Comparison of ENCODE assay signal across 8 cellular contexts in the genomic region with DNA sequence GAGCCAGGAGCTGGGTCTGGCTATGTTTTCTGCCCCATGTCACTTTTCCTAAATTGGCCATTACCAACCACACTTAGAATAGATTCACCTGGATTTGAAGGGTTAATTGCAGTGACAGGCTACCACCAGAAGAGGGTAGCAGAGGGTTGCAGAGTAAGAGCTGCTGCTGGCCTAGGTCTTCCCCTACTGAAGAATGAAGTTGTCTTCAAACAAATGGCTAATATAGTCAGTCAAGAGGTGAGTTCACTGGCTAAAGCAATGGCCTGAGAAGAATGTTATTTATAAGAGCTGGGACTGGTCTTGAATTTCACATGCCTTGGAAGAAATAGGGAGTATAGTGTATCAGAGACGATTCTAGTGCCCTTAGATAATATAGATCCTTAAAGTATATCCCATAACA. TPM values are rescaled to one million over a fixed set of nuclear protein-coding genes. Genes with fewer than 3 reads are reported as not detected.
DNase-seq lines count a peak whose midpoint lies in the region; ATAC-seq and TF ChIP-seq lines count a peak whose summit lies in the region.
"Not testable (repeated sequence)": the region's sequence is repeated elsewhere in the genome, so short reads cannot be mapped to it uniquely, and the experiment has no call there.

No MANE protein-coding gene starts in this region.

- POLR2A ChIA-PET in HEK293 (lab: Yijun Ruan, JAX); RWPE1 (lab: Yijun Ruan, JAX; ENCODE audit: low non-redundant PET): not testable (repeated sequence)

- not testable (repeated sequence) for H3K27me3 ChIP-seq in breast epithelium; psoas muscle (ENCODE audit: insufficient read depth in 3 of 3, low read length in 2 of 3)

- not testable (repeated sequence) for H3K9me3 ChIP-seq in HEK293 (ENCODE audit: control insufficient read depth, insufficient read depth, low read depth, low read length); breast epithelium; psoas muscle

- DNase-seq in AG20443 (ENCODE audit: low spot score) (peak; percentile 2), HS-5 (ENCODE audit: low read depth) (peak; percentile 2), RWPE1 (ENCODE audit: low spot score) (peak; percentile 0)
- not testable (repeated sequence) for DNase-seq in breast epithelium (ENCODE audit: low spot score in 2 of 2); left ventricle myocardium superior; psoas muscle

- ATAC-seq in GM18520 (IDR thresholded peaks at IDR 0.05; ENCODE audit: unreplicated experiment) = peak; percentile 70
- peak; percentile 52 for ATAC-seq in left ventricle myocardium superior
- peak in 3 of 4 donors; percentile 57 to 68 (median 67) for ATAC-seq in psoas muscle

- 61 to 95% (median 69%) methylated on average over 1 of the region's 1 CpG for WGBS in psoas muscle, 3 donors

- not testable (repeated sequence) for H3K27ac ChIP-seq in HEK293 (ENCODE audit: extremely low read depth, low read depth, low read length); RWPE1; breast epithelium; psoas muscle

- H3K4me3 ChIP-seq in HEK293 (ENCODE audit: low read depth, low read length); breast epithelium; psoas muscle: not testable (repeated sequence)

- not testable (repeated sequence) for TF ChIP-seq CTCF in HEK293 (tag by site-specific recombination; IDR thresholded peaks at IDR 0.05)
- TF ChIP-seq CTCF in RWPE1 (conservative IDR thresholded peaks at IDR 0.05; ENCODE audit: low read depth) = peak; percentile 66
- TF ChIP-seq CTCF in breast epithelium (IDR thresholded peaks at IDR 0.05) = peak; percentile 28 to 47 (median 41)
- peak; percentile 43 for TF ChIP-seq CTCF in psoas muscle (IDR thresholded peaks at IDR 0.05)

- not testable (repeated sequence) for TF ChIP-seq POLR2A in breast epithelium (IDR thresholded peaks at IDR 0.05)

- not testable (repeated sequence) for H3K36me3 ChIP-seq in HEK293 (ENCODE audit: control insufficient read depth in 2 of 2, insufficient read depth in 1 of 2, low read length in 2 of 2); breast epithelium; psoas muscle (ENCODE audit: insufficient read depth in 1 of 2, low read depth in 1 of 2)

- CTCF ChIA-PET in HEK293 (lab: Yijun Ruan, JAX); RWPE1 (lab: Yijun Ruan, JAX): not testable (repeated sequence)

- not testable (repeated sequence) for H3K4me1 ChIP-seq in HEK293 (ENCODE audit: control insufficient read depth, insufficient read depth, low read length); breast epithelium; psoas muscle

- intact Hi-C loops in breast epithelium (cut with DNase I; ENCODE audit: low total_unique reads); left ventricle myocardium superior (cut with micrococcal nuclease); psoas muscle (cut with DNase I): not testable (repeated sequence)

TF ChIP-seq in HEK293, 187 proteins besides CTCF, POLR2A, EP300 and RAD21:
- TF ChIP-seq ZNF654 (tag by site-specific recombination; IDR thresholded peaks at IDR 0.05; ENCODE audit: low read depth) = peak; percentile 64

RNA-seq across cellular contexts. Expression of a gene that starts 32.2 kb away (rescaled TPM):
- total RNA-seq in breast epithelium (under 1 TPM in 1 of 3 donors, not detected in 2; 0.33 TPM), left ventricle myocardium superior (not detected), psoas muscle (not detected)
- under 1 TPM in 1 of 3 donors, not detected in 2; under 0.01 TPM for polyA plus RNA-seq in psoas muscle
